In the genomic region with DNA sequence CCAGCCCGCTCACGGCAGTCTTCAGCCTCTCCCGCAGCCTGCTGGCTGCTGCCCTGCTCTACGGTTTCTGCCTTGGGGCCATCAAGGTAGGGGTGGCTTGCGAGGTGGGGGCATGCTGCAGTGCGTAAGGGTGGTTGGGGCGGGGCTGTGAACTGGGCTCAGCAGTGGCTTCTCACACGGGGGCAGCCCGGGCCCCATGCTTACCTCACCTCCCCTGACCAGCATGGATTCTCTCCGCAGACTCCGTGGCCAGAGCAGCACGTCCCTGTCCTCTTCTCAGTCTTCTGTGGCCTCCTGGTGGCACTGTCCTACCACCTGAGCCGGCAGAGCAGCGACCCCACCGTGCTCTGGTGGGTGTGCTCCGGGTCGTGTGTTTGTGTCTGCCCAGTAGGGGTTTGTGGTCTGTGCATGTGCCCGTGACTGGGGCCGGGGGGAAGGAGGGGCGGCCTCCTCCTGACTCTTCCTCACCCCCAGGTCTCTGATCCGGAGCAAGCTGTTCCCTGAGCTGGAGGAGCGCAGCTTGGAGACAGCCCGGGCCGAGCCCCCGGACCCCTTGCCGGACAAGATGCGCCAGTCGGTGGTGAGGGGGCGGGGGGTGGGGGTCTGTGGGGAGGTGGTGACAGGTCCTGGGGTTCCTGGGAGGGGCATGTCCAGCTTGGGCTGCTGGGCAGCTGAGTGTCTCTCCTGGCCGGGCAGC, we compare ENCODE assay signal across 1 cellular context.
A peak's percentile ranks its signal among the peaks of the same experiment; 100 is the strongest.
TF ChIP-seq lines count a peak whose summit lies in the region.

No MANE protein-coding gene starts in this region.

TF ChIP-seq in K562, 482 proteins besides CTCF, POLR2A, EP300 and RAD21:
- TF ChIP-seq POLR2G (IDR thresholded peaks at IDR 0.05; ENCODE audit: low read depth, low read length) (0 out of 2 replicates have a peak, but pooled peaks have one; percentile 29), PCBP1 (IDR thresholded peaks at IDR 0.05; ENCODE audit: low read depth, low read length, poor library complexity, severe bottlenecking) (peak; percentile 19)
- TF ChIP-seq, protein P1, sequence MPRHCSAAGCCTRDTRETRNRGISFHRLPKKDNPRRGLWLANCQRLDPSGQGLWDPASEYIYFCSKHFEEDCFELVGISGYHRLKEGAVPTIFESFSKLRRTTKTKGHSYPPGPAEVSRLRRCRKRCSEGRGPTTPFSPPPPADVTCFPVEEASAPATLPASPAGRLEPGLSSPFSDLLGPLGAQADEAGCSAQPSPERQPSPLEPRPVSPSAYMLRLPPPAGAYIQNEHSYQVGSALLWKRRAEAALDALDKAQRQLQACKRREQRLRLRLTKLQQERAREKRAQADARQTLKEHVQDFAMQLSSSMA (CRISPR knock-in tag; IDR thresholded peaks at IDR 0.05): no peak
